Comparison of ENCODE assay signal across 23 cellular contexts in genomic region chr16:89269805-89270665, GRCh38. TPM values are rescaled to one million over a fixed set of nuclear protein-coding genes. Genes with fewer than 3 reads are reported as not detected.
DNase-seq lines count a peak whose midpoint lies in the region; ATAC-seq and TF ChIP-seq lines count a peak whose summit lies in the region.
"Had no signal": no experiment of that assay in that cellular context is flagged by ENCODE, and none has a peak within 500 bp of the region (broad histone marks: within the 10 kb centered on the region; RNA-seq: fewer than 3 reads in every experiment).

No MANE protein-coding gene starts in this region.

- no peak overlapping the region for H3K56ac ChIP-seq in IMR-90 (ENCODE audit: extremely low read depth, insufficient read depth, low read length)

- H4K20me1 ChIP-seq in BLaER1 treated with 17β-estradiol and CSF1 and Interleukin-3, amounts not matched to agents 10 nM and 100 nM, result peaks cover 68 to 91% (median 87%) of the 10 kb centered on the region in 11 experiments
- H4K20me1 ChIP-seq in IMR-90 (ENCODE audit: insufficient read depth, low read length) (peaks cover 24% of the 10 kb centered on the region; the same call in 1 of the 2 replicates), osteoblast (ENCODE audit: insufficient read depth, low read length) (peaks cover 19% of the 10 kb centered on the region), hepatocyte (ENCODE audit: insufficient read depth, poor library complexity, severe bottlenecking) (peaks cover 8% of the 10 kb centered on the region)

- ATAC-seq in IMR-90 (ENCODE audit: low read depth), result no peak
- no peak for ATAC-seq in HG03378 (IDR thresholded peaks at IDR 0.05; ENCODE audit: unreplicated experiment)
- ATAC-seq: activated CD8-positive, alpha-beta memory T cell treated with anti-CD3 and anti-CD28 coated beads, Interleukin-2, amount 10 ng/mL, durations not matched to agents 7 days and 5 days; foreskin keratinocyte; upper lobe of right lung had no signal

- POLR2A ChIA-PET in IMR-90 (lab: Charles Lee; ENCODE audit: unreplicated experiment), result no interaction called here

- H3K36me3 ChIP-seq in BLaER1 treated with 17β-estradiol and CSF1 and Interleukin-3, amounts not matched to agents 10 nM and 100 nM, result peaks cover 87 to 94% (median 92%) of the 10 kb centered on the region in 11 experiments
- H3K36me3 ChIP-seq in IMR-90 (ENCODE audit: control insufficient read depth, insufficient read depth, low read length) (peaks cover 72% of the 10 kb centered on the region), osteoblast (ENCODE audit: insufficient read depth, low read length) (peaks cover 67% of the 10 kb centered on the region), hepatocyte (replicated peaks; ENCODE audit: insufficient read depth, low read depth) (no peaks in the 10 kb centered on the region)

- no peak overlapping the region for H3K4ac ChIP-seq in IMR-90 (ENCODE audit: low read depth, low read length)

- no peak overlapping the region for H3K23ac ChIP-seq in IMR-90 (ENCODE audit: low read depth, low read length)

- no peaks in the 10 kb centered on the region for H3K9me2 ChIP-seq in hepatocyte (replicated peaks; ENCODE audit: insufficient read depth)

- peak overlapping the region; percentile 50 for H2AK9ac ChIP-seq in IMR-90 (replicated peaks; ENCODE audit: low read depth, low read length, poor library complexity)

- TF ChIP-seq POLR2A in IMR-90 (IDR thresholded peaks at IDR 0.05; ENCODE audit: low read depth, low read length), result no peak
- TF ChIP-seq POLR2A in erythroblast (IDR thresholded peaks at IDR 0.05; ENCODE audit: low read length), result no peak

- CTCF ChIA-PET in IMR-90 (lab: Yijun Ruan, JAX), result no interaction called here

- peak overlapping the region; percentile 39 to 90 (median 66) for H3K4me2 ChIP-seq in BLaER1 treated with 17β-estradiol and CSF1 and Interleukin-3, amounts not matched to agents 10 nM and 100 nM
- H3K4me2 ChIP-seq in IMR-90 (ENCODE audit: low read depth, low read length) (no peak overlapping the region), osteoblast (ENCODE audit: insufficient read depth, low read length) (no peak overlapping the region), hepatocyte (no peak overlapping the region)
- H3K4me2 ChIP-seq: PC-9 had no signal

- in situ Hi-C loops in IMR-90 (cut with MboI; ENCODE audit: low sequenced_read_pairs), result no loop called here

- no TSS peak for BruUV-seq in IMR-90 (replicated peaks; lab: Mats Ljungman, UMichigan)

- 97% methylated on average over 16 of the region's 27 CpGs; no CpG with 5 or more reads in 1 of the 2 experiments for WGBS in IMR-90 (ENCODE audit: extremely low coverage in 2 of 2, insufficient read length in 1 of 2), 2 experiments
- WGBS in hepatocyte (ENCODE audit: low lambda C conversion rate, missing lambda C conversion rate), result 97% methylated on average over 27 of the region's 27 CpGs

- H3K4me1 ChIP-seq in BLaER1 treated with 17β-estradiol and CSF1 and Interleukin-3, amounts not matched to agents 10 nM and 100 nM, result peaks cover 29 to 65% (median 55%) of the 10 kb centered on the region in 10 experiments
- H3K4me1 ChIP-seq in IMR-90 (ENCODE audit: control insufficient read depth, insufficient read depth, low read length) (no peaks in the 10 kb centered on the region), osteoblast (ENCODE audit: insufficient read depth, low read length) (peaks cover 16% of the 10 kb centered on the region), hepatocyte (ENCODE audit: insufficient read depth) (no peaks in the 10 kb centered on the region)
- H3K4me1 ChIP-seq: foreskin keratinocyte, left lung, upper lobe of right lung had no signal

- DNase-seq in IMR-90 (no peak), epithelial cell of prostate (ENCODE audit: low read depth, low spot score) (no peak), osteoblast (ENCODE audit: insufficient read length, low spot score, missing footprints) (no peak), erythroblast (lab: John Stamatoyannopoulos, UW) (no peak), hepatocyte (ENCODE audit: low spot score) (no peak), DMS153 (lab: John Stamatoyannopoulos, UW) (no peak)
- DNase-seq: activated B cell treated with CpG ODN at 0.5 μM for 24 hours; activated CD8-positive, alpha-beta memory T cell treated with anti-CD3 and anti-CD28 coated beads, Interleukin-2, amount 10 ng/mL, durations not matched to agents 7 days and 5 days; activated naive CD4-positive, alpha-beta T cell treated with anti-CD3 and anti-CD28 coated beads for 36 hours; DMS79 treated with DMSO at 0.1 percent for 48 hours; effector memory CD4-positive, alpha-beta T cell; foreskin keratinocyte; naive B cell; NCI-H1694 treated with DMSO at 0.1 percent for 48 hours; NCI-H510A; PC-9; retina; SIG-M5; upper lobe of right lung had no signal

- H2AFZ ChIP-seq in IMR-90 (replicated peaks; ENCODE audit: low read length, poor library complexity) (no peak overlapping the region), osteoblast (ENCODE audit: low read length) (no peak overlapping the region), hepatocyte (no peak overlapping the region)
- H2AFZ ChIP-seq: PC-9 had no signal

- H3K18ac ChIP-seq in IMR-90 (ENCODE audit: low read depth, low read length), result no peak overlapping the region

- H3K9me3 ChIP-seq in BLaER1 treated with 17β-estradiol and CSF1 and Interleukin-3, amounts not matched to agents 10 nM and 100 nM (replicated peaks in 1 of 11), result peaks cover 0 to 19% (median 7%) of the 10 kb centered on the region in 11 experiments; a peak in 15 of 22 replicates
- H3K9me3 ChIP-seq in IMR-90 (ENCODE audit: control insufficient read depth, insufficient read depth, low read length), result no peaks in the 10 kb centered on the region
- H3K9me3 ChIP-seq in osteoblast (ENCODE audit: low read depth, low read length), result no peaks in the 10 kb centered on the region
- H3K9me3 ChIP-seq in hepatocyte (ENCODE audit: low read depth), result no peaks in the 10 kb centered on the region
- H3K9me3 ChIP-seq: left lung, upper lobe of right lung had no signal

- H3K9me1 ChIP-seq in IMR-90 (ENCODE audit: insufficient read depth, low read length), result no peaks in the 10 kb centered on the region; the same call in 1 of the 2 replicates

- H2BK15ac ChIP-seq in IMR-90 (ENCODE audit: low read depth, low read length), result no peak overlapping the region

- peaks cover 10 to 54% of the 10 kb centered on the region in 2 experiments for H3K79me1 ChIP-seq in IMR-90 (ENCODE audit: low read depth in 1 of 2, low read length in 2 of 2)

- peak overlapping the region in 1 of 10 experiments; percentile 14; a peak in 1 of 20 replicates for H3K4me3 ChIP-seq in BLaER1 treated with 17β-estradiol and CSF1 and Interleukin-3, amounts not matched to agents 10 nM and 100 nM
- no peak overlapping the region for H3K4me3 ChIP-seq in IMR-90 (ENCODE audit: insufficient read depth, low read depth, low read length)
- no peak overlapping the region for H3K4me3 ChIP-seq in osteoblast (ENCODE audit: insufficient read depth, low read length)
- H3K4me3 ChIP-seq in hepatocyte, result no peak overlapping the region
- H3K4me3 ChIP-seq: coronary artery, left lung, PC-9, upper lobe of right lung had no signal

- H3K14ac ChIP-seq in IMR-90 (replicated peaks; ENCODE audit: low read depth, low read length), result no peak overlapping the region

- no peak overlapping the region for H4K5ac ChIP-seq in IMR-90 (ENCODE audit: low read depth, low read length)

- H2BK120ac ChIP-seq in IMR-90 (ENCODE audit: low read depth, low read length), result no peak overlapping the region

- intact Hi-C loops in IMR-90 (cut with micrococcal nuclease), result no loop called here

- peaks cover 40% of the 10 kb centered on the region for H3K79me2 ChIP-seq in osteoblast (ENCODE audit: insufficient read depth, low read length)
- H3K79me2 ChIP-seq in hepatocyte, result no peaks in the 10 kb centered on the region

- no peaks in the 10 kb centered on the region for H3K27me3 ChIP-seq in BLaER1 treated with 17β-estradiol and CSF1 and Interleukin-3, amounts not matched to agents 10 nM and 100 nM
- no peaks in the 10 kb centered on the region for H3K27me3 ChIP-seq in IMR-90 (ENCODE audit: control insufficient read depth, insufficient read depth, low read length)
- H3K27me3 ChIP-seq in osteoblast (ENCODE audit: insufficient read depth, low read length), result no peaks in the 10 kb centered on the region
- no peaks in the 10 kb centered on the region for H3K27me3 ChIP-seq in hepatocyte
- H3K27me3 ChIP-seq: foreskin keratinocyte, left lung, upper lobe of right lung had no signal

- dilution Hi-C loops in IMR-90 (cut with HindIII; ENCODE audit: low sequenced_read_pairs, unreplicated experiment), result no loop called here

- H4K8ac ChIP-seq in IMR-90 (ENCODE audit: low read depth in 2 of 2, low read length in 2 of 2), result no peak overlapping the region

- TF ChIP-seq RAD21 in IMR-90 (IDR thresholded peaks at IDR 0.05; ENCODE audit: low read length), result no peak

- no peak overlapping the region for H2BK5ac ChIP-seq in IMR-90 (ENCODE audit: low read depth, low read length, poor library complexity, severe bottlenecking)

- peak overlapping the region in 5 of 11 experiments; percentile 13 to 41 (median 34); a peak in 5 of 22 replicates for H3K27ac ChIP-seq in BLaER1 treated with 17β-estradiol and CSF1 and Interleukin-3, amounts not matched to agents 10 nM and 100 nM
- no peak overlapping the region for H3K27ac ChIP-seq in IMR-90 (ENCODE audit: insufficient read depth, low read length)
- peak overlapping the region; percentile 5 for H3K27ac ChIP-seq in epithelial cell of prostate
- H3K27ac ChIP-seq in osteoblast (ENCODE audit: low read depth, low read length), result peak overlapping the region; percentile 18
- no peak overlapping the region for H3K27ac ChIP-seq in hepatocyte
- H3K27ac ChIP-seq: foreskin keratinocyte, left lung, PC-9, upper lobe of right lung had no signal

- no peak overlapping the region for H2BK20ac ChIP-seq in IMR-90 (ENCODE audit: low read depth, low read length)

- peak overlapping the region in 4 of 11 experiments; percentile 32 to 58 (median 42); a peak in 6 of 22 replicates for H3K9ac ChIP-seq in BLaER1 treated with 17β-estradiol and CSF1 and Interleukin-3, amounts not matched to agents 10 nM and 100 nM
- H3K9ac ChIP-seq in IMR-90 (ENCODE audit: low read depth, low read length), result no peak overlapping the region

- no peak for TF ChIP-seq CTCF in IMR-90 (conservative IDR thresholded peaks at IDR 0.05; ENCODE audit: low read depth, low read length)
- TF ChIP-seq CTCF in osteoblast (IDR thresholded peaks at IDR 0.05; ENCODE audit: extremely low read depth, low read depth, low read length), result no peak
- no peak for TF ChIP-seq CTCF in hepatocyte (IDR thresholded peaks at IDR 0.05; ENCODE audit: poor library complexity)

- H2AK5ac ChIP-seq in IMR-90 (ENCODE audit: low read depth, low read length), result no peak overlapping the region

- no peak overlapping the region for H4K91ac ChIP-seq in IMR-90 (ENCODE audit: insufficient read depth, low read depth, low read length)

TF ChIP-seq in IMR-90, 13 proteins besides CTCF, POLR2A, EP300 and RAD21 (continues in another document):
- TF ChIP-seq MAZ (IDR thresholded peaks at IDR 0.05; ENCODE audit: borderline replicate concordance, low read depth, low read length) (no peak), MAFK (IDR thresholded peaks at IDR 0.05; ENCODE audit: low read depth, low read length) (no peak)

RNA-seq across cellular contexts. Expression of gene ZNF778, which starts 52.5 kb away (rescaled TPM):
- 8.3 and 9.9 TPM in 2 replicates for total RNA-seq in IMR-90 (2012; rRNA removed)
- polyA plus RNA-seq in IMR-90 (2012; rRNA removed), result 4.1 and 5.6 TPM in 2 replicates
- 1.6 and 2.1 TPM in 2 replicates for polyA plus RNA-seq in IMR-90 (2012; cell fraction: cytosol; rRNA removed)
- 10.5 and 11.8 TPM in 2 replicates for polyA plus RNA-seq in IMR-90 (2012; cell fraction: nucleus; rRNA removed; ENCODE audit: low replicate concordance)
- 6.2 and 8.7 TPM in 2 replicates for total RNA-seq in osteoblast
- total RNA-seq in hepatocyte, result 2.9 and 6.4 TPM in 2 replicates
- 1.3 and 3.6 TPM in 2 replicates for polyA plus RNA-seq in hepatocyte

Comparison
In these comparisons a context has a peak if more than half of its experiments do, and no peak if none do; other contexts are left out.
1. H3K27ac ChIP-seq: peak in epithelial cell of prostate (single experiment) and osteoblast (single experiment); none in IMR-90 (single experiment) and hepatocyte (single experiment).
2. H3K4me2 ChIP-seq: peak in BLaER1 treated with 17β-estradiol and CSF1 and Interleukin-3, amounts not matched to agents 10 nM and 100 nM (11 of 11); none in IMR-90 (single experiment), osteoblast (single experiment) and hepatocyte (single experiment).